9 cellular contexts compared by ENCODE assay signal in genomic region chr17:68777856-68778694, GRCh38.
DNase-seq lines count a peak whose midpoint lies in the region; ATAC-seq and TF ChIP-seq lines count a peak whose summit lies in the region.
"Had no signal": no experiment of that assay in that cellular context is flagged by ENCODE, and none has a peak within 500 bp of the region (broad histone marks: within the 10 kb centered on the region; RNA-seq: fewer than 3 reads in every experiment).

No MANE protein-coding gene starts in this region.

- H3K4me3 ChIP-seq in esophagus squamous epithelium: no peak overlapping the region
- no peak overlapping the region for H3K4me3 ChIP-seq in psoas muscle
- no peak overlapping the region for H3K4me3 ChIP-seq in brain microvascular endothelial cell (ENCODE audit: low read depth, low read length)
- H3K4me3 ChIP-seq: BLaER1 treated with 17β-estradiol and CSF1 and Interleukin-3, amounts not matched to agents 10 nM and 100 nM had no signal

- peaks cover 13% of the 10 kb centered on the region for H3K4me1 Mint-ChIP-seq in mesothelial cell of epicardium

- peaks cover 14% of the 10 kb centered on the region for H3K9me3 Mint-ChIP-seq in mesothelial cell of epicardium

- H3K27me3 ChIP-seq in esophagus squamous epithelium (no peaks in the 10 kb centered on the region), psoas muscle (ENCODE audit: insufficient read depth in 3 of 3, low read length in 2 of 3) (no peaks in the 10 kb centered on the region), brain microvascular endothelial cell (replicated peaks) (no peaks in the 10 kb centered on the region)
- H3K27me3 ChIP-seq: BLaER1 treated with 17β-estradiol and CSF1 and Interleukin-3, amounts not matched to agents 10 nM and 100 nM had no signal

- TF ChIP-seq POLR2A in esophagus squamous epithelium (IDR thresholded peaks at IDR 0.05): no peak

- peak; percentile 36 to 45 (median 44) for ATAC-seq in psoas muscle
- ATAC-seq in HG03460 (IDR thresholded peaks at IDR 0.05; ENCODE audit: unreplicated experiment): no peak

- H3K36me3 ChIP-seq in esophagus squamous epithelium: no peaks in the 10 kb centered on the region
- no peaks in the 10 kb centered on the region for H3K36me3 ChIP-seq in psoas muscle (ENCODE audit: insufficient read depth in 1 of 2, low read depth in 1 of 2)
- H3K36me3 ChIP-seq in brain microvascular endothelial cell (replicated peaks): no peaks in the 10 kb centered on the region
- H3K36me3 ChIP-seq: BLaER1 treated with 17β-estradiol and CSF1 and Interleukin-3, amounts not matched to agents 10 nM and 100 nM had no signal

- no peaks in the 10 kb centered on the region for H3K36me3 Mint-ChIP-seq in mesothelial cell of epicardium

- no peak for TF ChIP-seq CTCF in esophagus squamous epithelium (IDR thresholded peaks at IDR 0.05)
- no peak for TF ChIP-seq CTCF in psoas muscle (IDR thresholded peaks at IDR 0.05)
- TF ChIP-seq CTCF in mesothelial cell of epicardium (IDR thresholded peaks at IDR 0.05; ENCODE audit: unreplicated experiment): no peak
- no peak for TF ChIP-seq CTCF in brain microvascular endothelial cell (IDR thresholded peaks at IDR 0.05; ENCODE audit: low read depth, low read length, missing control alignments)

- WGBS in esophagus squamous epithelium, 2 donors: 50 to 70% methylated on average over 10 of the region's 10 CpGs
- WGBS in psoas muscle, 3 donors: 39 to 52% (median 39%) methylated on average over 10 of the region's 10 CpGs

- DNase-seq in DMS79 (lab: John Stamatoyannopoulos, UW): peak; percentile 8
- peak; percentile 93 for DNase-seq in NCI-H345 treated with DMSO at 0.1 percent for 48 hours (lab: John Stamatoyannopoulos, UW; ENCODE audit: unreplicated experiment)
- DNase-seq in esophagus squamous epithelium (lab: John Stamatoyannopoulos, UW): no peak
- DNase-seq in psoas muscle: no peak
- DNase-seq in mesothelial cell of epicardium (ENCODE audit: low spot score in 2 of 2, unreplicated experiment in 2 of 2): no peak
- DNase-seq in brain microvascular endothelial cell: no peak
- DNase-seq in LoVo (ENCODE audit: low spot score): no peak

- peaks cover 11% of the 10 kb centered on the region for H3K27me3 Mint-ChIP-seq in mesothelial cell of epicardium (ENCODE audit: low read depth)

- H3K4me1 ChIP-seq in esophagus squamous epithelium (peaks cover 0 to 35% (median 5%) of the 10 kb centered on the region in 3 donors), psoas muscle (peaks cover 4% of the 10 kb centered on the region)

- H3K4me3 Mint-ChIP-seq in mesothelial cell of epicardium: no peak overlapping the region

- H3K27ac Mint-ChIP-seq in mesothelial cell of epicardium: no peak overlapping the region

- in situ Hi-C loops in brain microvascular endothelial cell (cut with HindIII; ENCODE audit: low pct_ligation_motif_present, low sequenced_read_pairs): loop anchor here (25.0 kb wide), 1 partner anchor 459 kb away; the partner anchor contains the start of gene ABCA10

- H3K27ac ChIP-seq in esophagus squamous epithelium (peak overlapping the region in 3 of 4 donors; percentile 40 to 65 (median 62)), psoas muscle (peak overlapping the region; percentile 23), brain microvascular endothelial cell (no peak overlapping the region)

- H3K9me3 ChIP-seq in esophagus squamous epithelium (no peaks in the 10 kb centered on the region), psoas muscle (no peaks in the 10 kb centered on the region)

- intact Hi-C loops in esophagus squamous epithelium (cut with DNase I): loop anchor here (5.0 kb wide), 1 partner anchor 454 kb away; no protein-coding TSS in a partner anchor
- intact Hi-C loops in psoas muscle (cut with DNase I): loop anchor here (5.0 to 10.0 kb wide), 3 partner anchors 194 to 459 kb away; no protein-coding TSS in a partner anchor

Comparison
In these comparisons a context has a peak if more than half of its experiments do, and no peak if none do; other contexts are left out.
1. DNase-seq: peak in DMS79 (single experiment) and NCI-H345 treated with DMSO at 0.1 percent for 48 hours (single experiment); none in esophagus squamous epithelium (single experiment), psoas muscle (0 of 2), mesothelial cell of epicardium (0 of 2), brain microvascular endothelial cell (single experiment) and LoVo (single experiment).